In the genomic region with DNA sequence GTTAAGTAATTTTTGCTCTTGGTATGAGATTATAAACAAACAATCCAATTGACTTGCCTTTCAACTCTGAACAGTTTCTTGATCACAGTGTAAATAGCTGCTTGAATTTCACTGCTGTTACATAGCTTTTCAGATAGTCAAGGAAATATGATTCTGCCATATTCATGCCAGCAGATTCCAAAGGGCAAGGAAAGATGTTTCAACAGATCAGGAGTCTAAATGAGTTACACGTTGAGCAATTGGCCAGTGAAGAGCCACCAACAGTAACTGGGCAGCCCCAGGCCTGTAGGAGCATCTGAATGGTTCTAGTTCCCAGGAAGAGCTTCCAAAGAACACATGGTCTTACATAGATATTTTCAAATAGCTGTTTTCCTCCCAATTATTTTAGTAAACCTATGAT, we compare ENCODE assay signal across 19 cellular contexts.
DNase-seq lines count a peak whose midpoint lies in the region; ATAC-seq and TF ChIP-seq lines count a peak whose summit lies in the region.
"Had no signal": no experiment of that assay in that cellular context is flagged by ENCODE, and none has a peak within 500 bp of the region (broad histone marks: within the 10 kb centered on the region; RNA-seq: fewer than 3 reads in every experiment).

No MANE protein-coding gene starts in this region.

- TF ChIP-seq POLR2A in gastrocnemius medialis (IDR thresholded peaks at IDR 0.05): no peak
- no peak for TF ChIP-seq POLR2A in esophagus muscularis mucosa (IDR thresholded peaks at IDR 0.05; ENCODE audit: low read depth)

- H3K4me3 ChIP-seq in gastrocnemius medialis: no peak overlapping the region
- no peak overlapping the region for H3K4me3 ChIP-seq in esophagus muscularis mucosa
- H3K4me3 ChIP-seq: left ventricle myocardium inferior, PC-9, tibial nerve had no signal

- in situ Hi-C loops in gastrocnemius medialis (cut with MboI; ENCODE audit: low sequenced_read_pairs in 4 of 4): no loop called here

- ATAC-seq in gastrocnemius medialis (peak; percentile 96 to 97), HG02610 (IDR thresholded peaks at IDR 0.05; ENCODE audit: unreplicated experiment) (no peak), GM19395 (IDR thresholded peaks at IDR 0.05; ENCODE audit: unreplicated experiment) (no peak)
- ATAC-seq: activated naive CD4-positive, alpha-beta T cell treated with anti-CD3 and anti-CD28 coated beads, Interleukin-2, amount 50 U/mL, for 72 hours; stimulated activated memory B cell treated with anti-CD40 and anti-IgM and Interleukin-4, amounts not matched to agents 10 μg/mL and 1 μg/mL and 100 μg/mL, for 72 hours had no signal

- no peak for TF ChIP-seq EP300 in esophagus muscularis mucosa (IDR thresholded peaks at IDR 0.05)

- H3K36me3 ChIP-seq in gastrocnemius medialis: no peaks in the 10 kb centered on the region
- H3K36me3 ChIP-seq in esophagus muscularis mucosa: no peaks in the 10 kb centered on the region
- H3K36me3 ChIP-seq: brain microvascular endothelial cell, left ventricle myocardium inferior, tibial nerve had no signal

- H3K27ac ChIP-seq in gastrocnemius medialis (peak overlapping the region; percentile 31 to 63 (median 54)), esophagus muscularis mucosa (replicated peaks in 1 of 4) (no peak overlapping the region)
- H3K27ac ChIP-seq: brain microvascular endothelial cell, left ventricle myocardium inferior, PC-9 had no signal

- no peak for TF ChIP-seq CTCF in gastrocnemius medialis (IDR thresholded peaks at IDR 0.05 in 4 of 5, conservative IDR thresholded peaks at IDR 0.05 in 1 of 5)
- TF ChIP-seq CTCF in esophagus muscularis mucosa (IDR thresholded peaks at IDR 0.05): no peak

- intact Hi-C loops in gastrocnemius medialis (cut with DNase I; ENCODE audit: low total_unique reads) (loop anchor here (1.0 kb wide), 1 partner anchor 94 kb away; a partner anchor contains a TSS), esophagus muscularis mucosa (cut with DNase I) (no loop called here)

- H3K9me3 ChIP-seq in gastrocnemius medialis: no peaks in the 10 kb centered on the region
- no peaks in the 10 kb centered on the region for H3K9me3 ChIP-seq in esophagus muscularis mucosa
- H3K9me3 ChIP-seq: left ventricle myocardium inferior, tibial nerve had no signal

- 69% methylated on average over 1 of the region's 1 CpG for WGBS in esophagus muscularis mucosa

- H3K4me1 ChIP-seq in gastrocnemius medialis (peaks cover 18 to 26% of the 10 kb centered on the region in 2 donors), esophagus muscularis mucosa (no peaks in the 10 kb centered on the region)

- H3K27me3 ChIP-seq in gastrocnemius medialis (no peaks in the 10 kb centered on the region), esophagus muscularis mucosa (no peaks in the 10 kb centered on the region)
- H3K27me3 ChIP-seq: brain microvascular endothelial cell, tibial nerve had no signal

- DNase-seq in GM03348 (ENCODE audit: low spot score) (peak; percentile 55), NCI-H226 (peak; percentile 54), fibroblast of peridontal ligament (ENCODE audit: extremely low read depth) (peak; percentile 99), gastrocnemius medialis (peak; percentile 38 to 44), esophagus muscularis mucosa (ENCODE audit: extremely low spot score) (no peak)
- DNase-seq: activated CD4-positive, alpha-beta T cell treated with anti-CD3 and anti-CD28 coated beads, Interleukin-2, amount 10 ng/mL, durations not matched to agents 7 days and 5 days; activated T-cell treated with anti-CD3 and anti-CD28 coated beads for 4 hours; brain microvascular endothelial cell; CD4-positive, CD25-positive, alpha-beta regulatory T cell; left ventricle myocardium inferior; NCI-H187 treated with DMSO at 0.1 percent for 48 hours; posterior cingulate gyrus; stimulated activated CD4-positive, alpha-beta T cell treated with anti-CD3 and anti-CD28 coated beads, Interleukin-12 subunit alpha, Interleukin-12 subunit beta, amount 100 ng/mL, for 4 hours had no signal

Comparison
In these comparisons a context has a peak if more than half of its experiments do, and no peak if none do; other contexts are left out.
1. ATAC-seq: peak in gastrocnemius medialis (2 of 2); none in HG02610 (single experiment) and GM19395 (single experiment).
2. H3K27ac ChIP-seq: peak in gastrocnemius medialis (4 of 4); none in esophagus muscularis mucosa (0 of 4).